9 cellular contexts compared by ENCODE assay signal in the genomic region with DNA sequence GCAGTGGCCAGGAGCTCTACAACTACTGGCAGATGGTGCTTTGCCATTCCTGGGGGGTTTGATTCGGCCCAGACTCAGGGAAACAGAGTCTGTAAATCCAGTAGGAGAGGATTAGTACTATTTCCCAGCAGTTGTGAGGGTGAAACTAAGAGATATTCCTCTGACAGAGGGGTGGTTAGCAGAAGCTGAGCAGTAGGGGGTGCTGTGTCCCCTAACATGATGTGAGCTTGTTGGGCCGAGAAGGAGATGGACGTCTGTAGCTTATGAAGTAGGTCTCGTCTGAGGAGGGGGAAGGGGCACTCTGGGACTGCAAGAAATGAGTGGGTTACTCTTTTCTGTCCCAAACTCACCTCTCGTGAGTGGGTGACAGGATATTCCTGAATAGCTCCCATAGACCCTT.
DNase-seq lines count a peak whose midpoint lies in the region; ATAC-seq and TF ChIP-seq lines count a peak whose summit lies in the region.
"Had no signal": no experiment of that assay in that cellular context is flagged by ENCODE, and none has a peak within 500 bp of the region (broad histone marks: within the 10 kb centered on the region; RNA-seq: fewer than 3 reads in every experiment).

No MANE protein-coding gene starts in this region.

- no peaks in the 10 kb centered on the region for H3K4me1 Mint-ChIP-seq in naive thymus-derived CD8-positive, alpha-beta T cell

- no peaks in the 10 kb centered on the region for H3K4me1 ChIP-seq in OCI-LY1 (ENCODE audit: insufficient read depth, low read length, severe bottlenecking)
- no peaks in the 10 kb centered on the region for H3K4me1 ChIP-seq in testis
- H3K4me1 ChIP-seq: heart right ventricle had no signal

- no peak overlapping the region for H2AFZ ChIP-seq in OCI-LY1 (ENCODE audit: low read length)

- TF ChIP-seq CTCF in OCI-LY1 (IDR thresholded peaks at IDR 0.05; ENCODE audit: low read length) = peak; percentile 55
- peak in 2 of 3 experiments; percentile 27 to 46 for TF ChIP-seq CTCF in testis (IDR thresholded peaks at IDR 0.05)

- H3K27ac Mint-ChIP-seq in naive thymus-derived CD8-positive, alpha-beta T cell = no peak overlapping the region

- no peak for TF ChIP-seq POLR2A in testis (IDR thresholded peaks at IDR 0.05)

- 29 to 43% methylated on average over 5 of the region's 5 CpGs for WGBS in testis, 2 donors

- H3K27me3 Mint-ChIP-seq in naive thymus-derived CD8-positive, alpha-beta T cell = peaks cover 0 to 4% (median 0%) of the 10 kb centered on the region in 5 donors

- DNase-seq in Caki2 (ENCODE audit: low read depth) = peak; percentile 40
- DNase-seq in globus pallidus (ENCODE audit: low spot score) = peak; percentile 24
- peak; percentile 81 for DNase-seq in testis
- DNase-seq in naive thymus-derived CD8-positive, alpha-beta T cell = no peak
- no peak for DNase-seq in T-helper 9 cell

- H3K9me3 ChIP-seq in OCI-LY1 (ENCODE audit: low read length) (no peaks in the 10 kb centered on the region), testis (no peaks in the 10 kb centered on the region)
- H3K9me3 ChIP-seq: heart right ventricle had no signal

- in situ Hi-C loops in Caki2 (cut with HindIII; ENCODE audit: low pct_unique_long_range_greater_than_20kb, low sequenced_read_pairs) = no loop called here

- H3K4me3 ChIP-seq in OCI-LY1 (ENCODE audit: low read depth, low read length, poor library complexity, severe bottlenecking) = no peak overlapping the region
- no peak overlapping the region for H3K4me3 ChIP-seq in testis
- H3K4me3 ChIP-seq: heart right ventricle had no signal

- no peaks in the 10 kb centered on the region for H3K36me3 Mint-ChIP-seq in naive thymus-derived CD8-positive, alpha-beta T cell

- no peaks in the 10 kb centered on the region for H3K79me2 ChIP-seq in OCI-LY1 (ENCODE audit: insufficient read depth, low read length)

- peaks cover 0 to 12% (median 1%) of the 10 kb centered on the region in 9 donors for H3K9me3 Mint-ChIP-seq in naive thymus-derived CD8-positive, alpha-beta T cell

- no peaks in the 10 kb centered on the region for H3K36me3 ChIP-seq in OCI-LY1 (ENCODE audit: insufficient read depth, low read length)
- no peaks in the 10 kb centered on the region for H3K36me3 ChIP-seq in testis (ENCODE audit: low read depth, missing control alignments)
- H3K36me3 ChIP-seq: heart right ventricle had no signal

- H3K27ac ChIP-seq in OCI-LY1 (ENCODE audit: low read depth, low read length, poor library complexity, severe bottlenecking) (no peak overlapping the region), testis (no peak overlapping the region)
- H3K27ac ChIP-seq: heart right ventricle had no signal

- POLR2A ChIA-PET in naive thymus-derived CD8-positive, alpha-beta T cell (lab: Charles Lee) = no interaction called here

- intact Hi-C loops in testis (cut with DNase I; ENCODE audit: low total_unique reads) = no loop called here

- no peaks in the 10 kb centered on the region for H3K27me3 ChIP-seq in OCI-LY1 (ENCODE audit: insufficient read depth, low read length)
- no peaks in the 10 kb centered on the region for H3K27me3 ChIP-seq in testis
- H3K27me3 ChIP-seq: heart right ventricle had no signal

- peak; percentile 69 for ATAC-seq in GM19043 (IDR thresholded peaks at IDR 0.05; ENCODE audit: low read depth, unreplicated experiment)
- ATAC-seq in HG03095 (IDR thresholded peaks at IDR 0.05; ENCODE audit: unreplicated experiment) = peak; percentile 78
- ATAC-seq in naive thymus-derived CD8-positive, alpha-beta T cell = no peak

- no peaks in the 10 kb centered on the region for H3F3A ChIP-seq in OCI-LY1 (ENCODE audit: insufficient read depth, low read length)

- H3K9me2 ChIP-seq in OCI-LY1 (ENCODE audit: low read depth, low read length) = no peaks in the 10 kb centered on the region

- no peak overlapping the region for H3K9ac ChIP-seq in OCI-LY1 (ENCODE audit: low read length)

- no peak overlapping the region for H3K4me3 Mint-ChIP-seq in naive thymus-derived CD8-positive, alpha-beta T cell

- no peaks in the 10 kb centered on the region for H4K20me1 ChIP-seq in OCI-LY1 (ENCODE audit: insufficient read depth, low read length)

- no peak overlapping the region for H3K4me2 ChIP-seq in OCI-LY1 (ENCODE audit: low read length)

Comparison
In these comparisons a context has a peak if more than half of its experiments do, and no peak if none do; other contexts are left out.
1. DNase-seq: peak in Caki2 (single experiment), globus pallidus (single experiment) and testis (single experiment); none in naive thymus-derived CD8-positive, alpha-beta T cell (0 of 10) and T-helper 9 cell (single experiment).
2. ATAC-seq: peak in GM19043 (single experiment) and HG03095 (single experiment); none in naive thymus-derived CD8-positive, alpha-beta T cell (0 of 2).